In the genomic region with DNA sequence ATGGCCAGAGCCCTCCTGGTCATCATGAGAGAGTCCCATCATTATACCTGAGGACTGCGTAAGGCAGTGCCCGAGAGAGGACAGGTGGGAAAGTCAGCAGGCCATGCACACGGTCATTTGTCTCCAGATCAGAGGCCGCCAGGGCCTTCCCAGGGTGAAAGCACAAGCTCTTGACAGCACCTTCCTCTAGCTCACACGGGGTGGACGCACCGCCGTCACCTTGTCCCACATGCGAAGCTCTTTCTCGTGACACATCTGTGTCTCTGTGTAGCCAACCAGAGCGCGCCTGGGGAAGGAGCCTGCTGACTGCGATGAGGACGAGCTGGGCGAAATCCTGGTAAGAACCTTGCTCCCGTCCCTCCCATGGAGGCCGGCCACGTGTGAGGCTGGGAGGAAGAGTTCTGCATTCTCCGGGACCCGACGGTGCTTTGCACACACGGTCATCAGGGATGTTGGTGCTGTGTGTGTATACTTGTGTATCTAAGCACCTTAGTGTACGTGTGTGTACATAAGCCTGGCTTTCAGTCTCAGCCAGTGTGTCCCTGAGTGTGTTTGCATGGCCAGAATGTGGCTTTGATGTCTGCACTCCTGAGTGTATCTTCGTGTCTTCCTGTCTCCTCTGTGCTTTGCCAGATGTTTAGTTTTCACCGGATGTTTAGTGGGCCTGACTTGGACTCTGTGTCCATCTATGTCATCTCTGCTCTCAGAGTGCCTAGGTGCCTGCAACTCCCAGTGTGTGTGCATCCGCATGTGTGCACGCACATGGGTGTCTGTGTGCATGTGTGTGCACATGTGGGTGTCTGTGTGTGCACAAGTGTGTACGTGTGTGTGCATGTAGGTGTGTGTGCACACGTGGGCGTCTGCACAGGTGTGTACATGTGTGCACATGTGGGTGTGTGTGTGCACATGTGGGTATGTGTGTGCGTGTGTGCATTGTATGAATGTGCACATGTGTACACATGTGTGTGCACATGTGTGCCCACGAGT, we compare ENCODE assay signal across 16 cellular contexts. TPM values are rescaled to one million over a fixed set of nuclear protein-coding genes. Genes with fewer than 3 reads are reported as not detected.
"Had no signal": no experiment of that assay in that cellular context is flagged by ENCODE, and none has a peak within 500 bp of the region (broad histone marks: within the 10 kb centered on the region; RNA-seq: fewer than 3 reads in every experiment).

No MANE protein-coding gene starts in this region.

- H3K27me3 Mint-ChIP-seq: activated CD4-positive, alpha-beta T cell treated with anti-CD3 and anti-CD28 coated beads, Interleukin-2, amount 10 ng/mL, durations not matched to agents 24 days and 14 days; activated naive CD8-positive, alpha-beta T cell; stimulated activated naive CD8-positive, alpha-beta T cell treated with anti-CD3 and anti-CD28 coated beads, Interleukin-15, Interleukin-2, amounts not matched to agents 100 ng/mL and 50 ng/mL, for 24 hours; T-cell had no signal

- H3K27me3 ChIP-seq: ascending aorta, cardiac muscle cell, colonic mucosa, hepatocyte had no signal

- H3K27ac Mint-ChIP-seq: activated CD4-positive, alpha-beta T cell treated with anti-CD3 and anti-CD28 coated beads, Interleukin-2, amount 10 ng/mL, durations not matched to agents 24 days and 14 days; activated naive CD8-positive, alpha-beta T cell; natural killer cell; stimulated activated naive CD8-positive, alpha-beta T cell treated with anti-CD3 and anti-CD28 coated beads, Interleukin-15, Interleukin-2, amounts not matched to agents 100 ng/mL and 50 ng/mL, for 24 hours; T-cell had no signal

- H3K9me3 Mint-ChIP-seq: stimulated activated naive CD8-positive, alpha-beta T cell treated with anti-CD3 and anti-CD28 coated beads, Interleukin-15, Interleukin-2, amounts not matched to agents 100 ng/mL and 50 ng/mL, for 24 hours; T-cell had no signal

- H3K27ac ChIP-seq: ascending aorta, cardiac muscle cell, colonic mucosa, gastroesophageal sphincter, hepatocyte, SK-N-MC had no signal

- H3K9me3 ChIP-seq: ascending aorta, colonic mucosa, gastroesophageal sphincter had no signal

- H3K36me3 ChIP-seq: ascending aorta, cardiac muscle cell, colonic mucosa, gastroesophageal sphincter had no signal

- ATAC-seq: gastroesophageal sphincter, natural killer cell, T-cell had no signal

- H3K4me3 ChIP-seq: ascending aorta, cardiac muscle cell, colonic mucosa, gastroesophageal sphincter, hepatocyte, SK-N-MC had no signal

- H3K4me1 ChIP-seq: ascending aorta, colonic mucosa had no signal

- H3K4me3 Mint-ChIP-seq: activated CD4-positive, alpha-beta T cell treated with anti-CD3 and anti-CD28 coated beads, Interleukin-2, amount 10 ng/mL, durations not matched to agents 24 days and 14 days; activated naive CD8-positive, alpha-beta T cell; stimulated activated naive CD8-positive, alpha-beta T cell treated with anti-CD3 and anti-CD28 coated beads, Interleukin-15, Interleukin-2, amounts not matched to agents 100 ng/mL and 50 ng/mL, for 24 hours; T-cell had no signal

- DNase-seq: activated CD4-positive, alpha-beta T cell treated with anti-CD3 and anti-CD28 coated beads, Interleukin-2, amount 10 ng/mL, durations not matched to agents 24 days and 14 days; activated CD8-positive, alpha-beta memory T cell treated with anti-CD3 and anti-CD28 coated beads for 24 hours; colonic mucosa; kidney glomerular epithelial cell; natural killer cell; occipital lobe; stimulated activated CD4-positive, alpha-beta T cell treated with anti-CD3 and anti-CD28 coated beads, Interleukin-15, amount 100 ng/mL, for 24 hours; stimulated activated CD4-positive, alpha-beta T cell treated with anti-CD3 and anti-CD28 coated beads, Interleukin-4, amount 100 ng/mL, for 24 hours; T-cell had no signal

- H3K36me3 Mint-ChIP-seq: natural killer cell had no signal

RNA-seq across cellular contexts. Expression of a gene that starts 15.1 kb away (rescaled TPM):
- total RNA-seq: ascending aorta had no signal

RNA-seq across cellular contexts. Expression of a gene that starts 33.6 kb away (rescaled TPM):
- total RNA-seq: ascending aorta had no signal
